ENCODE assay signal across 38 cellular contexts in the genomic region with DNA sequence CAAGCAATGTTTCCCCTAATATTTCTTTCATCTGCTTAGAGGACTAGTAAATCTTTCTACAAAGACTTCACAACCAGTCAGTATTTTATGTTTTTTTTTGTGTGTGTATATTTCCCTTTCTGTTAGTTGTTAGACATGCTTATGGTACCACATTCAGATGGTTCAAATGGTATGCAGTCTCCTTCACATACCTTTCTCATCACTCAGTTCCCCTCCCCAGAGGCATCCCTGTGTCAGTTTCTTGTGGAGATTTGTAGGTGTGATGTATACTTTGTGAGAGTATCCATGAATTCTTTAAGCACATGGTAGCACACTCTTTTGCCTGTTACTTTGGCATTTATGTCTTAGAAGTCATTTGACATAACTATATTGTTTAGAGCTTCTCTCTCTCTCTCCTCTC. TPM values are rescaled to one million over a fixed set of nuclear protein-coding genes. Genes with fewer than 3 reads are reported as not detected.
DNase-seq lines count a peak whose midpoint lies in the region; ATAC-seq, FAIRE-seq and TF ChIP-seq lines count a peak whose summit lies in the region.
"Had no signal": no experiment of that assay in that cellular context is flagged by ENCODE, and none has a peak within 500 bp of the region (broad histone marks: within the 10 kb centered on the region; RNA-seq: fewer than 3 reads in every experiment).

No MANE protein-coding gene starts in this region.

- H3K4me1 Mint-ChIP-seq in MCF 10A (ENCODE audit: insufficient read depth, unreplicated experiment) (peaks cover 24% of the 10 kb centered on the region), astrocyte (ENCODE audit: low read depth, unreplicated experiment) (peaks cover 19% of the 10 kb centered on the region)

- H4K20me1 ChIP-seq in mammary epithelial cell (ENCODE audit: insufficient read depth, low read length): no peaks in the 10 kb centered on the region
- no peaks in the 10 kb centered on the region for H4K20me1 ChIP-seq in astrocyte (ENCODE audit: insufficient read depth, low read length)

- H3K36me3 Mint-ChIP-seq in MCF 10A (ENCODE audit: insufficient read depth, unreplicated experiment) (peaks cover 66% of the 10 kb centered on the region), astrocyte (ENCODE audit: low read depth, unreplicated experiment) (peaks cover 29% of the 10 kb centered on the region)

- TF ChIP-seq POLR2A in H54 (IDR thresholded peaks at IDR 0.05; ENCODE audit: low read depth, low read length): no peak

- H3K36me3 ChIP-seq in mammary epithelial cell (ENCODE audit: insufficient read depth, low read length) (peaks cover 5% of the 10 kb centered on the region), astrocyte (ENCODE audit: insufficient read depth, low read length) (no peaks in the 10 kb centered on the region)

- POLR2A ChIA-PET in MCF 10A (lab: Yijun Ruan, JAX): no interaction called here

- no TSS peak for BruUV-seq in mammary epithelial cell (replicated peaks; lab: Mats Ljungman, UMichigan)
- no TSS peak for BruUV-seq in MCF 10A (replicated peaks; lab: Mats Ljungman, UMichigan)

- no peak for TF ChIP-seq CTCF in mammary epithelial cell (conservative IDR thresholded peaks at IDR 0.05 in 1 of 2, IDR thresholded peaks at IDR 0.05 in 1 of 2; ENCODE audit: extremely low read depth in 1 of 2, insufficient read depth in 1 of 2, low read depth in 1 of 2, low read length in 2 of 2)
- TF ChIP-seq CTCF in MCF 10A (IDR thresholded peaks at IDR 0.05; ENCODE audit: unreplicated experiment): no peak
- TF ChIP-seq CTCF in astrocyte (IDR thresholded peaks at IDR 0.05; ENCODE audit: insufficient read depth, low read depth, low read length): no peak
- no peak for TF ChIP-seq CTCF in foreskin keratinocyte (conservative IDR thresholded peaks at IDR 0.05)

- H3K4me2 ChIP-seq in mammary epithelial cell (ENCODE audit: insufficient read depth, low read depth, low read length) (peak overlapping the region; percentile 1), astrocyte (ENCODE audit: low read length) (no peak overlapping the region)
- H3K4me2 ChIP-seq: KMS-11 had no signal

- no peak overlapping the region for H2AFZ ChIP-seq in mammary epithelial cell (ENCODE audit: low read depth, low read length)
- H2AFZ ChIP-seq in astrocyte (ENCODE audit: low read depth, low read length): no peak overlapping the region

- H3K4me3 Mint-ChIP-seq in MCF 10A (ENCODE audit: unreplicated experiment) (no peak overlapping the region), astrocyte (ENCODE audit: unreplicated experiment) (no peak overlapping the region)
- H3K4me3 Mint-ChIP-seq: activated CD4-positive, alpha-beta T cell treated with anti-CD3 and anti-CD28 coated beads for 36 hours; activated CD8-positive, alpha-beta T cell treated with anti-CD3 and anti-CD28 coated beads, Interleukin-2, amount 10 ng/mL, durations not matched to agents 7 days and 5 days; central memory CD8-positive, alpha-beta T cell; dendritic cell treated with granulocyte-macrophage colony-stimulating factor and Interleukin-4, amounts not matched to agents 40 ng/mL and 50 ng/mL, for 4 days; natural killer cell; stimulated activated memory B cell treated with anti-CD40 and anti-IgM and Interleukin-4, amounts not matched to agents 10 μg/mL and 1 μg/mL and 100 μg/mL, for 72 hours had no signal

- in situ Hi-C loops in mammary epithelial cell (cut with MboI; ENCODE audit: low sequenced_read_pairs in 2 of 2): no loop called here

- intact Hi-C loops in mammary epithelial cell (cut with micrococcal nuclease) (no loop called here), MCF 10A (cut with micrococcal nuclease) (no loop called here)

- FAIRE-seq in astrocyte (lab: Jason Lieb, UNC) (no peak), H54 (lab: Jason Lieb, UNC) (no peak)
- FAIRE-seq: GM18507, GM19239, H1 had no signal

- CTCF ChIA-PET in mammary epithelial cell (lab: Charles Lee; ENCODE audit: low non-redundant PET) (no interaction called here), MCF 10A (lab: Yijun Ruan, JAX) (no interaction called here)

- peaks cover 14% of the 10 kb centered on the region for H3K9me3 ChIP-seq in mammary epithelial cell (replicated peaks; ENCODE audit: insufficient read depth, low read length)
- peaks cover 7% of the 10 kb centered on the region for H3K9me3 ChIP-seq in astrocyte (ENCODE audit: insufficient read depth, low read depth, low read length)
- H3K9me3 ChIP-seq: esophagus muscularis mucosa, gastrocnemius medialis had no signal

- peaks cover 22% of the 10 kb centered on the region for H3K9me3 Mint-ChIP-seq in MCF 10A (ENCODE audit: unreplicated experiment)
- peaks cover 23% of the 10 kb centered on the region for H3K9me3 Mint-ChIP-seq in astrocyte (ENCODE audit: unreplicated experiment)
- H3K9me3 Mint-ChIP-seq: central memory CD8-positive, alpha-beta T cell had no signal

- H3K4me1 ChIP-seq in mammary epithelial cell (ENCODE audit: insufficient read depth, low read length) (peaks cover 14% of the 10 kb centered on the region), astrocyte (ENCODE audit: insufficient read depth, low read length) (peaks cover 9% of the 10 kb centered on the region), foreskin keratinocyte (peaks cover 4% of the 10 kb centered on the region)
- H3K4me1 ChIP-seq: Peyer's patch had no signal

- no peak overlapping the region for H3K27ac Mint-ChIP-seq in MCF 10A (ENCODE audit: low read depth, unreplicated experiment)
- H3K27ac Mint-ChIP-seq in astrocyte (ENCODE audit: unreplicated experiment): peak overlapping the region; percentile 86
- H3K27ac Mint-ChIP-seq: activated CD4-positive, alpha-beta T cell treated with anti-CD3 and anti-CD28 coated beads for 36 hours; activated CD8-positive, alpha-beta T cell treated with anti-CD3 and anti-CD28 coated beads, Interleukin-2, amount 10 ng/mL, durations not matched to agents 7 days and 5 days; activated T-helper 2 cell treated with anti-CD3 and anti-CD28 coated beads, Interferon-gamma antibody, Interleukin-2, Interleukin-4, amounts not matched to agents 10 μg/mL and 5 μg/mL and 100 μg/mL, durations not matched to agents 14 hours and 24 hours and 36 hours; CD4-positive, alpha-beta T cell; dendritic cell treated with granulocyte-macrophage colony-stimulating factor and Interleukin-4, amounts not matched to agents 40 ng/mL and 50 ng/mL, for 4 days; stimulated activated memory B cell treated with anti-CD40 and anti-IgM and Interleukin-4, amounts not matched to agents 10 μg/mL and 1 μg/mL and 100 μg/mL, for 72 hours had no signal

- H3K79me2 ChIP-seq in mammary epithelial cell (ENCODE audit: insufficient read depth, low read length): no peaks in the 10 kb centered on the region
- no peaks in the 10 kb centered on the region for H3K79me2 ChIP-seq in astrocyte (ENCODE audit: insufficient read depth, low read length)

- no peak overlapping the region for H3K9ac ChIP-seq in mammary epithelial cell (ENCODE audit: insufficient read depth, low read length)
- no peak overlapping the region for H3K9ac ChIP-seq in astrocyte (ENCODE audit: low read length)
- H3K9ac ChIP-seq: KMS-11 had no signal

- H3K27me3 Mint-ChIP-seq in MCF 10A (ENCODE audit: insufficient read depth, unreplicated experiment) (no peaks in the 10 kb centered on the region), astrocyte (ENCODE audit: low read depth, unreplicated experiment) (no peaks in the 10 kb centered on the region)
- H3K27me3 Mint-ChIP-seq: activated CD4-positive, alpha-beta T cell treated with anti-CD3 and anti-CD28 coated beads for 36 hours; activated naive CD4-positive, alpha-beta T cell treated with anti-CD3 and anti-CD28 coated beads, Interleukin-2, amount 50 U/mL, for 24 hours; CD4-positive, alpha-beta T cell; central memory CD8-positive, alpha-beta T cell; dendritic cell treated with granulocyte-macrophage colony-stimulating factor and Interleukin-4, amounts not matched to agents 40 ng/mL and 50 ng/mL, for 4 days; stimulated activated memory B cell treated with anti-CD40 and anti-IgM and Interleukin-4, amounts not matched to agents 10 μg/mL and 1 μg/mL and 100 μg/mL, for 72 hours had no signal

- dilution Hi-C loops in mammary epithelial cell (cut with HindIII; ENCODE audit: low sequenced_read_pairs): no loop called here

- no peak overlapping the region for H3K27ac ChIP-seq in mammary epithelial cell (ENCODE audit: insufficient read depth, low read depth, low read length)
- no peak overlapping the region for H3K27ac ChIP-seq in astrocyte (ENCODE audit: low read depth, low read length)
- H3K27ac ChIP-seq in foreskin keratinocyte: no peak overlapping the region
- H3K27ac ChIP-seq: 22Rv1, esophagus muscularis mucosa, gastrocnemius medialis, HL-60, KMS-11, Peyer's patch, upper lobe of left lung, VCaP had no signal

- H3K27me3 ChIP-seq in mammary epithelial cell (ENCODE audit: insufficient read depth, low read length) (no peaks in the 10 kb centered on the region), astrocyte (ENCODE audit: insufficient read depth, low read length) (no peaks in the 10 kb centered on the region), foreskin keratinocyte (no peaks in the 10 kb centered on the region)
- H3K27me3 ChIP-seq: esophagus muscularis mucosa, gastrocnemius medialis, Peyer's patch, upper lobe of left lung had no signal

- ATAC-seq in foreskin keratinocyte (no peak), GM21825 (IDR thresholded peaks at IDR 0.05; ENCODE audit: unreplicated experiment) (no peak)
- ATAC-seq: activated CD4-positive, alpha-beta T cell treated with anti-CD3 and anti-CD28 coated beads for 36 hours; activated CD8-positive, alpha-beta T cell treated with anti-CD3 and anti-CD28 coated beads, Interleukin-2, amount 10 ng/mL, durations not matched to agents 7 days and 5 days; gastrocnemius medialis; left colon; mucosa of descending colon; natural killer cell; stimulated activated memory B cell treated with anti-CD40 and anti-IgM and Interleukin-4, amounts not matched to agents 10 μg/mL and 1 μg/mL and 100 μg/mL, for 72 hours had no signal

- no peak overlapping the region for H3K4me3 ChIP-seq in mammary epithelial cell (replicated peaks in 1 of 3; ENCODE audit: insufficient read depth in 1 of 3, low read depth in 2 of 3, low read length in 3 of 3)
- H3K4me3 ChIP-seq in astrocyte (ENCODE audit: insufficient read depth, low read depth, low read length): no peak overlapping the region
- H3K4me3 ChIP-seq: esophagus muscularis mucosa, gastrocnemius medialis, mucosa of descending colon, Peyer's patch, upper lobe of left lung had no signal

- DNase-seq in mammary epithelial cell (peak; percentile 56), MCF 10A (ENCODE audit: unreplicated experiment) (no peak), astrocyte (ENCODE audit: low read depth) (peak; percentile 31), foreskin keratinocyte (peak; percentile 46 to 87), H54 (ENCODE audit: insufficient read length, low spot score) (no peak), CD1c-positive myeloid dendritic cell (ENCODE audit: extremely low spot score) (no peak), NCI-H187 (lab: John Stamatoyannopoulos, UW) (no peak)
- DNase-seq: activated CD4-positive, alpha-beta T cell treated with anti-CD3 and anti-CD28 coated beads for 36 hours; activated CD8-positive, alpha-beta T cell treated with anti-CD3 and anti-CD28 coated beads, Interleukin-2, amount 10 ng/mL, durations not matched to agents 7 days and 5 days; AML-193; aorta; CD4-positive, alpha-beta T cell; DMS79 treated with DMSO at 0.1 percent for 48 hours; gastrocnemius medialis; left colon; mucosa of descending colon; natural killer cell; NCI-H1436 treated with DMSO at 0.1 percent for 48 hours; NCI-H226; NCI-H69; Peyer's patch; SIG-M5; substantia nigra; upper lobe of left lung had no signal

RNA-seq across cellular contexts. Expression of gene ZNF485, which starts 4.4 kb away (rescaled TPM):
- total RNA-seq in mammary epithelial cell: 1 to 10 TPM; 5.0 to 6.5 TPM
- 3.2 TPM for polyA plus RNA-seq in mammary epithelial cell
- 1.5 TPM for polyA minus RNA-seq in mammary epithelial cell
- total RNA-seq in MCF 10A (2022): 4.9 and 6.5 TPM in 2 replicates
- total RNA-seq in astrocyte: 4.1 and 4.3 TPM in 2 replicates
- 4.3 and 5.0 TPM in 2 replicates for total RNA-seq in foreskin keratinocyte
- 1.8 and 2.5 TPM in 2 replicates for polyA plus RNA-seq in foreskin keratinocyte

RNA-seq across cellular contexts. Expression of gene ZNF239, which starts 36.2 kb away (rescaled TPM):
- total RNA-seq in mammary epithelial cell: 1 to 10 TPM; 1.3 to 4.3 TPM
- polyA plus RNA-seq in mammary epithelial cell: 1.3 TPM
- polyA minus RNA-seq in mammary epithelial cell: 4.3 TPM
- total RNA-seq in MCF 10A (2022): 9.9 and 16.4 TPM in 2 replicates
- 5.3 and 5.7 TPM in 2 replicates for total RNA-seq in astrocyte
- 2.1 and 2.2 TPM in 2 replicates for total RNA-seq in foreskin keratinocyte
- polyA plus RNA-seq in foreskin keratinocyte: 1.4 TPM in 2 replicates

RNA-seq across cellular contexts. Expression of gene ZNF32, which starts 38.0 kb away (rescaled TPM):
- total RNA-seq in mammary epithelial cell (10 to 100 TPM; 13.8 to 21.3 TPM), MCF 10A (2022) (13.0 and 16.3 TPM in 2 replicates), astrocyte (19.2 and 19.7 TPM in 2 replicates), foreskin keratinocyte (24.4 and 25.4 TPM in 2 replicates)
- polyA plus RNA-seq in mammary epithelial cell (14.9 TPM), foreskin keratinocyte (27.7 and 29.3 TPM in 2 replicates)
- 18.9 TPM for polyA minus RNA-seq in mammary epithelial cell

Comparison
In these comparisons a context has a peak if more than half of its experiments do, and no peak if none do; other contexts are left out.
1. DNase-seq: peak in mammary epithelial cell (single experiment), astrocyte (single experiment) and foreskin keratinocyte (2 of 2); none in MCF 10A (single experiment), H54 (single experiment), CD1c-positive myeloid dendritic cell (single experiment) and NCI-H187 (0 of 2).